ENCODE assay signal across 36 cellular contexts in the genomic region with DNA sequence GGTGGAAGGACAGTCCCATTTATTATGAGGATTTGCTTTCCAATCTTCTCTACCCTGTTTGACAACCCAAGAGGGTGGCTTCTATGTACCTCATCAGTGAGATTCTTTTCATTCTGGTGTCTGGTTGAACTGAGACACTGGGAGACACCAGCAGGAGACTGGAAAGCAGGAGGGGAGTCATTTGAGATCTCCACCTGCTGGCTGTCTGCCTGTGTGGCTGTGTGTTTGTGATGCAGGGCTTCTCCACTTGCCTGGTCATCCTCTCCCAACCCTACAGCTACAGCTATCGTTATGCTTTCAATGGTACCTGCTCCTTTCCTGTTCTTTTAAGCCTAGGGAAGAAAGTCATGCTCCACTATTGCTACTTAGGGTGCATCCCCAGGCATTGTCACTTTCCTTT. TPM values are rescaled to one million over a fixed set of nuclear protein-coding genes. Genes with fewer than 3 reads are reported as not detected.
"Had no signal": no experiment of that assay in that cellular context is flagged by ENCODE, and none has a peak within 500 bp of the region (broad histone marks: within the 10 kb centered on the region; RNA-seq: fewer than 3 reads in every experiment).

No MANE protein-coding gene starts in this region.

- DNase-seq: effector CD8-positive, alpha-beta T cell; foreskin keratinocyte; heart right ventricle; hippocampal formation; kidney; mucosa of descending colon; naive B cell; sigmoid colon; stimulated activated CD4-positive, alpha-beta T cell treated with anti-CD3 and anti-CD28 coated beads, Interleukin-2, amount 100 ng/mL, for 24 hours; stimulated activated CD4-positive, alpha-beta T cell treated with anti-CD3 and anti-CD28 coated beads, Interleukin-4, amount 100 ng/mL, for 24 hours; stimulated activated naive CD8-positive, alpha-beta T cell treated with anti-CD3 and anti-CD28 coated beads, Interleukin-15, Interleukin-2, amounts not matched to agents 100 U/mL and 50 U/mL, for 24 hours; substantia nigra; testis; tibial artery had no signal

- H3K4me3 ChIP-seq: esophagus muscularis mucosa, gastroesophageal sphincter, heart right ventricle, lung, mucosa of descending colon, neural progenitor cell, sigmoid colon, testis, tibial artery had no signal

- H3K27ac Mint-ChIP-seq: dendritic cell treated with granulocyte-macrophage colony-stimulating factor and Interleukin-4, amounts not matched to agents 40 ng/mL and 50 ng/mL, for 4 days; memory B cell; mesothelial cell of epicardium; naive B cell; nephron; neural progenitor cell; progenitor cell of endocrine pancreas; stimulated activated effector memory CD8-positive, alpha-beta T cell treated with anti-CD3 and anti-CD28 coated beads, Interleukin-12 subunit alpha, Interleukin-12 subunit beta, amount 100 ng/mL, for 72 hours; type B pancreatic cell had no signal

- H3K4me3 Mint-ChIP-seq: dendritic cell treated with granulocyte-macrophage colony-stimulating factor and Interleukin-4, amounts not matched to agents 40 ng/mL and 50 ng/mL, for 4 days; memory B cell; mesothelial cell of epicardium; naive B cell; nephron; neural progenitor cell; stimulated activated effector memory CD8-positive, alpha-beta T cell treated with anti-CD3 and anti-CD28 coated beads, Interleukin-12 subunit alpha, Interleukin-12 subunit beta, amount 100 ng/mL, for 72 hours; type B pancreatic cell had no signal

- H3K4me1 Mint-ChIP-seq: memory B cell; mesothelial cell of epicardium; naive B cell; nephron; neural progenitor cell; stimulated activated effector memory CD8-positive, alpha-beta T cell treated with anti-CD3 and anti-CD28 coated beads, Interleukin-12 subunit alpha, Interleukin-12 subunit beta, amount 100 ng/mL, for 72 hours had no signal

- H3K4me2 ChIP-seq: neural progenitor cell had no signal

- H3K36me3 Mint-ChIP-seq: memory B cell; mesothelial cell of epicardium; naive B cell; neural progenitor cell; stimulated activated effector memory CD8-positive, alpha-beta T cell treated with anti-CD3 and anti-CD28 coated beads, Interleukin-12 subunit alpha, Interleukin-12 subunit beta, amount 100 ng/mL, for 72 hours; type B pancreatic cell had no signal

- H3K27ac ChIP-seq: esophagus muscularis mucosa, foreskin keratinocyte, gastroesophageal sphincter, heart right ventricle, neural progenitor cell, parathyroid adenoma, sigmoid colon, testis, tibial artery had no signal

- FAIRE-seq: colon, endothelial cell of umbilical vein, kidney had no signal

- H3K36me3 ChIP-seq: esophagus muscularis mucosa, gastroesophageal sphincter, heart right ventricle, neural progenitor cell, sigmoid colon, tibial artery had no signal

- H3K27me3 ChIP-seq: esophagus muscularis mucosa, gastroesophageal sphincter, neural progenitor cell, sigmoid colon, testis, tibial artery had no signal

- H3K9me3 ChIP-seq: testis had no signal

- H3K9me3 Mint-ChIP-seq: stimulated activated effector memory CD8-positive, alpha-beta T cell treated with anti-CD3 and anti-CD28 coated beads, Interleukin-12 subunit alpha, Interleukin-12 subunit beta, amount 100 ng/mL, for 72 hours; type B pancreatic cell had no signal

- H3K9ac ChIP-seq: neural progenitor cell, parathyroid adenoma had no signal

- H3K4me1 ChIP-seq: esophagus muscularis mucosa, foreskin keratinocyte, gastroesophageal sphincter, heart right ventricle, neural progenitor cell, parathyroid adenoma, sigmoid colon, testis, tibial artery had no signal

- ATAC-seq: foreskin keratinocyte; gastroesophageal sphincter; heart right ventricle; left lobe of liver; mucosa of descending colon; stimulated activated effector memory CD8-positive, alpha-beta T cell treated with anti-CD3 and anti-CD28 coated beads, Interleukin-12 subunit alpha, Interleukin-12 subunit beta, amount 100 ng/mL, for 72 hours; stimulated activated naive CD8-positive, alpha-beta T cell treated with anti-CD3 and anti-CD28 coated beads, Interleukin-15, Interleukin-2, amounts not matched to agents 100 U/mL and 50 U/mL, for 24 hours had no signal

- H3K27me3 Mint-ChIP-seq: dendritic cell treated with granulocyte-macrophage colony-stimulating factor and Interleukin-4, amounts not matched to agents 40 ng/mL and 50 ng/mL, for 4 days; progenitor cell of endocrine pancreas had no signal

- H3K79me2 ChIP-seq: parathyroid adenoma had no signal

- H2AFZ ChIP-seq: neural progenitor cell, parathyroid adenoma had no signal

RNA-seq across cellular contexts. Expression of gene MRGPRX1, which starts 48.6 kb away (rescaled TPM):
- total RNA-seq: cerebellum, endothelial cell of umbilical vein, epithelial cell of proximal tubule, esophagus muscularis mucosa, fibroblast of lung, foreskin keratinocyte, gastroesophageal sphincter, heart right ventricle, kidney, left lobe of liver, liver, lung, mesothelial cell of epicardium, mucosa of descending colon, osteoblast, progenitor cell of endocrine pancreas, sigmoid colon, skeletal muscle tissue, testis, urinary bladder had no signal
- polyA plus RNA-seq: endothelial cell of umbilical vein, fibroblast of lung, foreskin keratinocyte, heart right ventricle, liver, lung, sigmoid colon, urinary bladder had no signal
